ENCODE assay signal across 12 cellular contexts in the genomic region with DNA sequence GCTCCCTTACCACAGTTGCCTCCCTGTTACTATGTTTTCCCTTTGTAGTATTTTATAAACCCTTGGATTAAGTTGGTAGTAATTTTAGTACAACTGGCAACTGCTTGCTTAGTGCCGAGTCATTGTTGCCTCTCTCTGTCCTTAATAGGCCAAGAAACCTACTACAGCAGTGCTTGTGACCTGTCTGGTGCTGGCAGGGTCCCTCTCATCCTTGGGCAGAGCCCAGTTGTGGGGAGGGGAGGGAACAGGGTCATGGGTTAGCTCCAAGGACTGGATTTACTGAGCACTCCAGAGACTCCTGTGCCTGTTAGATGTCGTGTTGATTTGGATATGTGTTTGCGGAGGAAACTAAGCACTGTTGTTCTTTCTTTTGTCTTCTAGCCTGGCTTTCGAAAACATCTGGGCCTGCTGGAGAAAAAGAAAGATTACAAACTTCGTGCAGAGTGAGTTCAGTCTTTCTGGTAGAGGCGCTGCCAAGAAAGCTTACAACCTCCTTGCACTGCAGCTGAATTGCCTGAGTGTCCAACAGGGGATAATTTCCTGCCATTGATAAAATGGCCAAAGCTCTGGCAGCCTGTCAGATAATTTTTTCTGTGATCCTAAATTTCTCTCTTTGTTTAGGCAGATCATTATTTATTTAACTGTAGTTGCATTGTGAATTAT. TPM values are rescaled to one million over a fixed set of nuclear protein-coding genes. Genes with fewer than 3 reads are reported as not detected.
DNase-seq lines count a peak whose midpoint lies in the region; ATAC-seq, FAIRE-seq and TF ChIP-seq lines count a peak whose summit lies in the region.
"Had no signal": no experiment of that assay in that cellular context is flagged by ENCODE, and none has a peak within 500 bp of the region (broad histone marks: within the 10 kb centered on the region; RNA-seq: fewer than 3 reads in every experiment).

No MANE protein-coding gene starts in this region.

- TF ChIP-seq CTCF in HFFc6 (IDR thresholded peaks at IDR 0.05), result no peak
- TF ChIP-seq CTCF in cardiac muscle cell (IDR thresholded peaks at IDR 0.05; ENCODE audit: low read depth, low read length), result peak; percentile 3
- no peak for TF ChIP-seq CTCF in D721Med (IDR thresholded peaks at IDR 0.05; ENCODE audit: insufficient read depth, missing control alignments)

- peaks cover 21% of the 10 kb centered on the region for H3K4me1 Mint-ChIP-seq in HFFc6 (ENCODE audit: low read depth)
- H3K4me1 Mint-ChIP-seq in activated naive CD8-positive, alpha-beta T cell treated with anti-CD3 and anti-CD28 coated beads, Interleukin-2, amount 50 U/mL, for 24 hours, result peaks cover 59% of the 10 kb centered on the region
- peaks cover 17 to 50% (median 42%) of the 10 kb centered on the region in 4 donors for H3K4me1 Mint-ChIP-seq in naive thymus-derived CD8-positive, alpha-beta T cell

- H3K4me3 ChIP-seq in cardiac muscle cell, result no peak overlapping the region
- H3K4me3 ChIP-seq in rectal smooth muscle tissue (ENCODE audit: low read length), result peak overlapping the region; percentile 8

- peaks cover 4% of the 10 kb centered on the region for H3K4me1 ChIP-seq in cardiac muscle cell (ENCODE audit: low read depth)
- peaks cover 40% of the 10 kb centered on the region for H3K4me1 ChIP-seq in rectal smooth muscle tissue (ENCODE audit: control insufficient read depth, insufficient read depth, low read length)

- peak overlapping the region; percentile 70 for H3K27ac Mint-ChIP-seq in HFFc6
- peak overlapping the region; percentile 83 for H3K27ac Mint-ChIP-seq in activated naive CD8-positive, alpha-beta T cell treated with anti-CD3 and anti-CD28 coated beads, Interleukin-2, amount 50 U/mL, for 24 hours
- peak overlapping the region in 4 of 10 donors; percentile 17 to 76 (median 53) for H3K27ac Mint-ChIP-seq in naive thymus-derived CD8-positive, alpha-beta T cell

- FAIRE-seq in D721Med (lab: Jason Lieb, UNC), result no peak
- FAIRE-seq: colon, small intestine had no signal

- DNase-seq in HFFc6, result no peak
- no peak for DNase-seq in activated naive CD8-positive, alpha-beta T cell treated with anti-CD3 and anti-CD28 coated beads, Interleukin-2, amount 50 U/mL, for 24 hours
- DNase-seq in cardiac muscle cell (ENCODE audit: low read depth in 1 of 2, low spot score in 1 of 2), result peak in 1 of 2 donors; percentile 82
- DNase-seq in HuH-7 (ENCODE audit: low spot score), result no peak
- no peak for DNase-seq in naive thymus-derived CD8-positive, alpha-beta T cell
- DNase-seq in D721Med (ENCODE audit: insufficient read length, low spot score), result no peak
- DNase-seq: activated CD4-positive, alpha-beta T cell treated with anti-CD3 and anti-CD28 coated beads, Interleukin-2, amount 50 U/mL, for 4 hours; NCI-H2029; small intestine had no signal

- no peak overlapping the region for H3K9ac ChIP-seq in rectal smooth muscle tissue (ENCODE audit: low read length)

- H3K27me3 Mint-ChIP-seq in HFFc6 (ENCODE audit: insufficient read depth), result peaks cover 1% of the 10 kb centered on the region; the same call in 1 of the 2 replicates
- no peaks in the 10 kb centered on the region for H3K27me3 Mint-ChIP-seq in activated naive CD8-positive, alpha-beta T cell treated with anti-CD3 and anti-CD28 coated beads, Interleukin-2, amount 50 U/mL, for 24 hours
- H3K27me3 Mint-ChIP-seq in naive thymus-derived CD8-positive, alpha-beta T cell, result no peaks in the 10 kb centered on the region

- H3K4me3 Mint-ChIP-seq in HFFc6, result no peak overlapping the region
- no peak overlapping the region for H3K4me3 Mint-ChIP-seq in activated naive CD8-positive, alpha-beta T cell treated with anti-CD3 and anti-CD28 coated beads, Interleukin-2, amount 50 U/mL, for 24 hours
- peak overlapping the region in 1 of 10 donors; percentile 6 for H3K4me3 Mint-ChIP-seq in naive thymus-derived CD8-positive, alpha-beta T cell

- H3K36me3 ChIP-seq in cardiac muscle cell (peaks cover 41% of the 10 kb centered on the region), rectal smooth muscle tissue (ENCODE audit: control insufficient read depth, insufficient read depth, low read length) (peaks cover 24% of the 10 kb centered on the region)

- POLR2A ChIA-PET in naive thymus-derived CD8-positive, alpha-beta T cell (lab: Charles Lee), result interaction anchor here (1.1 to 1.4 kb wide), 2 partner anchors 13 to 23 kb away, joined by 3 read pairs; no protein-coding TSS in a partner anchor

- H3K9me3 Mint-ChIP-seq in HFFc6, result no peaks in the 10 kb centered on the region
- no peaks in the 10 kb centered on the region for H3K9me3 Mint-ChIP-seq in activated naive CD8-positive, alpha-beta T cell treated with anti-CD3 and anti-CD28 coated beads, Interleukin-2, amount 50 U/mL, for 24 hours
- H3K9me3 Mint-ChIP-seq in naive thymus-derived CD8-positive, alpha-beta T cell, result no peaks in the 10 kb centered on the region

- H3K27ac ChIP-seq in cardiac muscle cell (peak overlapping the region; percentile 82), rectal smooth muscle tissue (ENCODE audit: low read depth, low read length) (peak overlapping the region; percentile 89)

- no peak for ATAC-seq in activated naive CD8-positive, alpha-beta T cell treated with anti-CD3 and anti-CD28 coated beads, Interleukin-2, amount 50 U/mL, for 24 hours
- no peak for ATAC-seq in naive thymus-derived CD8-positive, alpha-beta T cell
- no peak for ATAC-seq in esophagus mucosa

- H3K36me3 Mint-ChIP-seq in HFFc6 (ENCODE audit: low read depth), result peaks cover 29% of the 10 kb centered on the region
- peaks cover 58% of the 10 kb centered on the region for H3K36me3 Mint-ChIP-seq in activated naive CD8-positive, alpha-beta T cell treated with anti-CD3 and anti-CD28 coated beads, Interleukin-2, amount 50 U/mL, for 24 hours (ENCODE audit: low read depth)
- H3K36me3 Mint-ChIP-seq in naive thymus-derived CD8-positive, alpha-beta T cell, result peaks cover 0 to 51% (median 9%) of the 10 kb centered on the region in 3 donors

- no peaks in the 10 kb centered on the region for H3K9me3 ChIP-seq in cardiac muscle cell (ENCODE audit: low read depth)

- H3K27me3 ChIP-seq in cardiac muscle cell (no peaks in the 10 kb centered on the region), rectal smooth muscle tissue (ENCODE audit: control insufficient read depth, insufficient read depth, low read length) (no peaks in the 10 kb centered on the region)

RNA-seq across cellular contexts. Expression of a gene that starts 3.6 kb away (rescaled TPM):
- total RNA-seq in HFFc6 (2021; fragmentation: NEBNext Ultra II Directional; extraction: Animal tissue kit (Norgen Biotek cat#: 25700)), result 10 to 100 TPM; 41.4 to 57.1 (median 49.2) TPM
- total RNA-seq in cardiac muscle cell (55.4 and 57.7 TPM in 2 replicates), esophagus mucosa (30.3 TPM)
- polyA plus RNA-seq in cardiac muscle cell, result 42.7 and 57.0 TPM in 2 replicates
- total RNA-seq in naive thymus-derived CD8-positive, alpha-beta T cell, result 10 to 100 TPM; 14.2 to 17.3 TPM
- 10 to 100 TPM; 16.6 to 21.4 (median 17.4) TPM for polyA plus RNA-seq in naive thymus-derived CD8-positive, alpha-beta T cell

RNA-seq across cellular contexts. Expression of a gene that starts 10.8 kb away (rescaled TPM):
- total RNA-seq in HFFc6 (2021; fragmentation: NEBNext Ultra II Directional; extraction: Animal tissue kit (Norgen Biotek cat#: 25700)), result 10 to 100 TPM; 29.4 to 40.9 (median 33.2) TPM
- 27.5 and 47.4 TPM in 2 replicates for total RNA-seq in cardiac muscle cell
- polyA plus RNA-seq in cardiac muscle cell, result 33.0 and 38.6 TPM in 2 replicates
- 10 to 100 TPM; 11.0 to 11.4 TPM for total RNA-seq in naive thymus-derived CD8-positive, alpha-beta T cell
- polyA plus RNA-seq in naive thymus-derived CD8-positive, alpha-beta T cell, result 10 to 100 TPM in 1 of 3 donors, 1 to 10 TPM in 2; 4.8 to 12.7 (median 8.1) TPM
- 10.6 TPM for total RNA-seq in esophagus mucosa

RNA-seq across cellular contexts. Expression of a gene that starts 26.3 kb away (rescaled TPM):
- 10 to 100 TPM; 71.6 to 91.6 (median 81.3) TPM for total RNA-seq in HFFc6 (2021; fragmentation: NEBNext Ultra II Directional; extraction: Animal tissue kit (Norgen Biotek cat#: 25700))
- total RNA-seq in cardiac muscle cell (48.0 and 51.1 TPM in 2 replicates), esophagus mucosa (41.7 TPM)
- 47.7 and 58.9 TPM in 2 replicates for polyA plus RNA-seq in cardiac muscle cell
- 10 to 100 TPM; 67.0 to 72.0 TPM for total RNA-seq in naive thymus-derived CD8-positive, alpha-beta T cell
- polyA plus RNA-seq in naive thymus-derived CD8-positive, alpha-beta T cell, result 100 to 1,000 TPM in 1 of 3 donors, 10 to 100 TPM in 2; 97.4 to 101 (median 98.1) TPM

RNA-seq across cellular contexts. Expression of a gene that starts 30.5 kb away (rescaled TPM):
- total RNA-seq in HFFc6 (2021; fragmentation: NEBNext Ultra II Directional; extraction: Animal tissue kit (Norgen Biotek cat#: 25700)), result under 1 TPM in 1 of 6 experiments, not detected in 5; 0.11 TPM
- total RNA-seq in cardiac muscle cell, result 0.30 TPM in 1 of 2 replicates, not detected in the other
- polyA plus RNA-seq in cardiac muscle cell, result 0.07 TPM in 1 of 2 replicates, not detected in the other
- total RNA-seq in naive thymus-derived CD8-positive, alpha-beta T cell, result under 1 TPM; 0.31 to 0.38 TPM
- under 1 TPM in 1 of 3 donors, not detected in 2; 0.08 TPM for polyA plus RNA-seq in naive thymus-derived CD8-positive, alpha-beta T cell
- 6.0 TPM for total RNA-seq in esophagus mucosa
- polyA plus RNA-seq: small intestine had no signal
